ENCODE assay signal across 22 cellular contexts in genomic region chr6:99002826-99003225, GRCh38. TPM values are rescaled to one million over a fixed set of nuclear protein-coding genes. Genes with fewer than 3 reads are reported as not detected.
DNase-seq lines count a peak whose midpoint lies in the region; ATAC-seq and TF ChIP-seq lines count a peak whose summit lies in the region.
"Had no signal": no experiment of that assay in that cellular context is flagged by ENCODE, and none has a peak within 500 bp of the region (broad histone marks: within the 10 kb centered on the region; RNA-seq: fewer than 3 reads in every experiment).

No MANE protein-coding gene starts in this region.

- H3K4me3 Mint-ChIP-seq in endothelial cell (ENCODE audit: unreplicated experiment) = no peak overlapping the region
- no peak overlapping the region for H3K4me3 Mint-ChIP-seq in activated T-cell treated with anti-CD3 and anti-CD28 coated beads, Interleukin-2, amount 50 U/mL, for 24 hours
- H3K4me3 Mint-ChIP-seq: activated CD4-positive, alpha-beta memory T cell treated with anti-CD3 and anti-CD28 coated beads, Interleukin-2, amount 10 ng/mL, durations not matched to agents 7 days and 5 days; dendritic cell treated with granulocyte-macrophage colony-stimulating factor and Interleukin-4, amounts not matched to agents 40 ng/mL and 50 ng/mL, for 4 days; immature natural killer cell had no signal

- H3K79me2 ChIP-seq in SK-N-SH (ENCODE audit: insufficient read depth) = no peaks in the 10 kb centered on the region
- H3K79me2 ChIP-seq: hepatocyte had no signal

- DNase-seq in SK-N-SH = peak; percentile 58
- peak; percentile 45 for DNase-seq in NCI-H446 treated with DMSO at 0.1 percent for 48 hours (lab: John Stamatoyannopoulos, UW)
- DNase-seq in choroid plexus epithelial cell (ENCODE audit: low read depth) = peak; percentile 55
- peak; percentile 65 for DNase-seq in renal cortical epithelial cell (ENCODE audit: low read depth)
- DNase-seq in GM13976 (ENCODE audit: low spot score) = no peak
- no peak for DNase-seq in endothelial cell (ENCODE audit: low spot score)
- no peak for DNase-seq in activated T-cell treated with anti-CD3 and anti-CD28 coated beads, Interleukin-2, amount 50 U/mL, for 24 hours
- DNase-seq: activated CD4-positive, alpha-beta memory T cell treated with anti-CD3 and anti-CD28 coated beads, Interleukin-2, amount 10 ng/mL, durations not matched to agents 7 days and 5 days; activated gamma-delta T cell treated with Interleukin-2 at 50 U/mL for 16 hours; amniotic stem cell; immature natural killer cell; left ventricle myocardium superior; mucosa of descending colon; NCI-H146; SW 1271 had no signal

- no peaks in the 10 kb centered on the region; the same call in 1 of the 2 replicates for H3K27me3 ChIP-seq in SK-N-SH (ENCODE audit: insufficient read depth)
- H3K27me3 ChIP-seq: BLaER1, cardiac muscle cell, hepatocyte, suprapubic skin had no signal

- H3K9me2 ChIP-seq in SK-N-SH = no peaks in the 10 kb centered on the region

- H3K4me1 Mint-ChIP-seq in endothelial cell (ENCODE audit: unreplicated experiment) = no peaks in the 10 kb centered on the region
- H3K4me1 Mint-ChIP-seq in activated T-cell treated with anti-CD3 and anti-CD28 coated beads, Interleukin-2, amount 50 U/mL, for 24 hours (ENCODE audit: low read depth) = no peaks in the 10 kb centered on the region
- H3K4me1 Mint-ChIP-seq: activated CD4-positive, alpha-beta memory T cell treated with anti-CD3 and anti-CD28 coated beads, Interleukin-2, amount 10 ng/mL, durations not matched to agents 7 days and 5 days; immature natural killer cell had no signal

- ATAC-seq in SK-N-SH treated with all-trans-retinoic acid at 6 μM for 48 hours = no peak
- ATAC-seq: left ventricle myocardium superior, mucosa of descending colon had no signal

- CTCF ChIA-PET in SK-N-SH (lab: Yijun Ruan, JAX) = interaction anchor here (1.2 to 1.3 kb wide), 2 partner anchors 12 to 26 kb away, joined by 3 read pairs; no protein-coding TSS in a partner anchor

- H3K4me3 ChIP-seq in SK-N-SH (ENCODE audit: low read depth in 2 of 2, low read length in 1 of 2) (no peak overlapping the region), choroid plexus epithelial cell (ENCODE audit: low read depth, low read length) (no peak overlapping the region)
- H3K4me3 ChIP-seq: BLaER1, cardiac muscle cell, hepatocyte, mucosa of descending colon, suprapubic skin had no signal

- no peaks in the 10 kb centered on the region for H3K36me3 Mint-ChIP-seq in endothelial cell (ENCODE audit: low read depth, unreplicated experiment)
- no peaks in the 10 kb centered on the region for H3K36me3 Mint-ChIP-seq in activated T-cell treated with anti-CD3 and anti-CD28 coated beads, Interleukin-2, amount 50 U/mL, for 24 hours (ENCODE audit: low read depth)
- H3K36me3 Mint-ChIP-seq: immature natural killer cell had no signal

- TF ChIP-seq RAD21 in SK-N-SH (IDR thresholded peaks at IDR 0.05; ENCODE audit: low read length) = no peak

- H3K27ac ChIP-seq in SK-N-SH (ENCODE audit: low read depth in 2 of 2, low read length in 1 of 2) = no peak overlapping the region
- H3K27ac ChIP-seq: BLaER1, cardiac muscle cell, hepatocyte, suprapubic skin had no signal

- H3K9me3 Mint-ChIP-seq in endothelial cell (ENCODE audit: unreplicated experiment) = no peaks in the 10 kb centered on the region
- no peaks in the 10 kb centered on the region for H3K9me3 Mint-ChIP-seq in activated T-cell treated with anti-CD3 and anti-CD28 coated beads, Interleukin-2, amount 50 U/mL, for 24 hours
- H3K9me3 Mint-ChIP-seq: activated CD4-positive, alpha-beta memory T cell treated with anti-CD3 and anti-CD28 coated beads, Interleukin-2, amount 10 ng/mL, durations not matched to agents 7 days and 5 days; dendritic cell treated with granulocyte-macrophage colony-stimulating factor and Interleukin-4, amounts not matched to agents 40 ng/mL and 50 ng/mL, for 4 days had no signal

- no peak overlapping the region for H3K27ac Mint-ChIP-seq in endothelial cell (ENCODE audit: unreplicated experiment)
- H3K27ac Mint-ChIP-seq in activated T-cell treated with anti-CD3 and anti-CD28 coated beads, Interleukin-2, amount 50 U/mL, for 24 hours = no peak overlapping the region
- H3K27ac Mint-ChIP-seq: activated CD4-positive, alpha-beta memory T cell treated with anti-CD3 and anti-CD28 coated beads, Interleukin-2, amount 10 ng/mL, durations not matched to agents 7 days and 5 days; dendritic cell treated with granulocyte-macrophage colony-stimulating factor and Interleukin-4, amounts not matched to agents 40 ng/mL and 50 ng/mL, for 4 days; immature natural killer cell; progenitor cell of endocrine pancreas had no signal

- no peaks in the 10 kb centered on the region for H3K9me3 ChIP-seq in SK-N-SH
- H3K9me3 ChIP-seq: BLaER1, mucosa of descending colon, suprapubic skin had no signal

- H3K9ac ChIP-seq in SK-N-SH = no peak overlapping the region
- H3K9ac ChIP-seq: BLaER1 had no signal

- no peak for TF ChIP-seq EP300 in SK-N-SH (IDR thresholded peaks at IDR 0.05; ENCODE audit: borderline replicate concordance in 1 of 2, low read depth in 1 of 2, low read length in 1 of 2)

- in situ Hi-C loops in GM13976 (cut with MboI; ENCODE audit: low sequenced_read_pairs, unreplicated experiment) = no loop called here

- no peak for TF ChIP-seq CTCF in SK-N-SH (IDR thresholded peaks at IDR 0.05)
- no peak for TF ChIP-seq CTCF in choroid plexus epithelial cell (conservative IDR thresholded peaks at IDR 0.05; ENCODE audit: low read depth, low read length)
- TF ChIP-seq CTCF in GM13976 (IDR thresholded peaks at IDR 0.05; ENCODE audit: borderline replicate concordance, control extremely low read depth, extremely low read depth, insufficient read depth, missing control alignments) = no peak
- no peak for TF ChIP-seq CTCF in endothelial cell (IDR thresholded peaks at IDR 0.05; ENCODE audit: unreplicated experiment)

- H3F3A ChIP-seq in SK-N-SH (replicated peaks; ENCODE audit: insufficient read depth) = no peaks in the 10 kb centered on the region

- no peaks in the 10 kb centered on the region for H3K4me1 ChIP-seq in SK-N-SH (ENCODE audit: control insufficient read depth in 1 of 2, insufficient read depth in 2 of 2, low read depth in 1 of 2, low read length in 1 of 2)
- H3K4me1 ChIP-seq: BLaER1, suprapubic skin had no signal

- H4K20me1 ChIP-seq in SK-N-SH (ENCODE audit: insufficient read depth) = no peaks in the 10 kb centered on the region
- H4K20me1 ChIP-seq: BLaER1 had no signal

- no peak overlapping the region for H3K4me2 ChIP-seq in SK-N-SH
- H3K4me2 ChIP-seq: BLaER1, hepatocyte had no signal

- POLR2A ChIA-PET in SK-N-SH (lab: Yijun Ruan, JAX) = no interaction called here

- H2AFZ ChIP-seq in SK-N-SH (ENCODE audit: low read depth) = no peak overlapping the region
- H2AFZ ChIP-seq: hepatocyte had no signal

- WGBS in SK-N-SH (ENCODE audit: low lambda C conversion rate) = 48% methylated on average over 1 of the region's 1 CpG

- no peaks in the 10 kb centered on the region for H3K36me3 ChIP-seq in SK-N-SH (replicated peaks in 1 of 2; ENCODE audit: control insufficient read depth in 1 of 2, insufficient read depth in 2 of 2, low read length in 1 of 2)
- H3K36me3 ChIP-seq: BLaER1, cardiac muscle cell, suprapubic skin had no signal

- H3K27me3 Mint-ChIP-seq in endothelial cell (ENCODE audit: unreplicated experiment) = no peaks in the 10 kb centered on the region
- peaks cover 14% of the 10 kb centered on the region for H3K27me3 Mint-ChIP-seq in activated T-cell treated with anti-CD3 and anti-CD28 coated beads, Interleukin-2, amount 50 U/mL, for 24 hours
- H3K27me3 Mint-ChIP-seq: progenitor cell of endocrine pancreas had no signal

TF ChIP-seq in SK-N-SH, 30 proteins besides CTCF, POLR2A, EP300 and RAD21 (continues in another document):
- TF ChIP-seq SMC3 (IDR thresholded peaks at IDR 0.05; ENCODE audit: low read depth, low read length) (no peak), RXRA (IDR thresholded peaks at IDR 0.05; ENCODE audit: borderline replicate concordance, low read depth) (no peak)

TF ChIP-seq in SK-N-SH treated with all-trans-retinoic acid at 6 μM for 48 hours, 23 proteins besides CTCF, POLR2A, EP300 and RAD21:
- no peak for TF ChIP-seq GLIS3 (CRISPR knock-in tag; IDR thresholded peaks at IDR 0.05)
TF ChIP-seq in SK-N-SH treated with all-trans-retinoic acid at 6 μM for 48 hours: peak in this region for 0.

RNA-seq across cellular contexts. Expression of gene FBXL4, which starts 55.1 kb away (rescaled TPM):
- polyA plus RNA-seq in SK-N-SH (2012; rRNA removed) = 8.1 and 11.1 TPM in 2 replicates
- polyA plus RNA-seq in SK-N-SH (2012; cell fraction: cytosol; rRNA removed) = 10.3 and 10.6 TPM in 2 replicates
- polyA plus RNA-seq in SK-N-SH (2012; cell fraction: nucleus; rRNA removed) = 6.1 and 12.2 TPM in 2 replicates
- total RNA-seq in renal cortical epithelial cell = 20.0 and 39.4 TPM in 2 replicates
- 15.3 TPM for total RNA-seq in endothelial cell (ENCODE audit: unreplicated experiment)

Comparison
In these comparisons a context has a peak if more than half of its experiments do, and no peak if none do; other contexts are left out.
1. DNase-seq: peak in SK-N-SH (single experiment), NCI-H446 treated with DMSO at 0.1 percent for 48 hours (single experiment), choroid plexus epithelial cell (single experiment) and renal cortical epithelial cell (single experiment); none in GM13976 (single experiment), endothelial cell (single experiment) and activated T-cell treated with anti-CD3 and anti-CD28 coated beads, Interleukin-2, amount 50 U/mL, for 24 hours (single experiment).